Comparison of ENCODE assay signal across 19 cellular contexts in the genomic region with DNA sequence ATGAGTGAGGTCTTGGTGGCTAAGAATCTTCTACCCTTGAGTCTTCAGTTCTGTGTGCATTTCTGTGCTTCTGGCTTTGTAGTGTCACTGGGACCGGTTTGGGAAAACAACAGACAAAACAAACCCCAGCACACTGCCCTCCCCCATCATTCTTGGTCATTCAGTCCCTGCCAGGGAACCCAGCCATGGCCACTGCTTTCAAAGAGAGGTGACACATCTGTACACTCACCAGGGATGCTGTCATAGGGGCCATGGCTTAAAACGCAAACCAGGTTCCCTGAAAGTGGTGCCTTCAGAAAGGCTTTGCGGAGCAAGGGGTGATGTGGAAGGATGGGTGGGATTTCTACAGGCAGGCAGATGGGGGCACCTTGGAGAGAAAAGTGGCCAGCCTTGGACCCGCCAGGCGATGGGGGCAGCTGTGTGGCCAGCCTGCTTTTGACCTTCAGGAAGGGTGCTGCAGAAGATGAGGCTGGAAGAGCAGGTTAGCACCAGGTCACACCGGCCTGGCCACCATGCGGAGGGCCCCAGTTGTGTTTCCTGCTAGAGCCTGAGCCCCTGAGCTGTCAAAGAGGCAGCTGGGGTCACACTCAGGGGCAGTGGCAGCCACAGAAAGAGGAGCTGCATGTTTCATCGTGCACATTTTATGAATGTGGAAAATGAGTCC.
"Had no signal": no experiment of that assay in that cellular context is flagged by ENCODE, and none has a peak within 500 bp of the region (broad histone marks: within the 10 kb centered on the region; RNA-seq: fewer than 3 reads in every experiment).

No MANE protein-coding gene starts in this region.

- H3K9me3 ChIP-seq: heart right ventricle, prostate gland, vagina had no signal

- H3K36me3 Mint-ChIP-seq: activated CD8-positive, alpha-beta memory T cell treated with anti-CD3 and anti-CD28 coated beads, Interleukin-2, amount 10 ng/mL, durations not matched to agents 7 days and 5 days; activated naive CD8-positive, alpha-beta T cell; memory B cell had no signal

- ATAC-seq: activated CD4-positive, CD25-positive, alpha-beta regulatory T cell treated with anti-CD3 and anti-CD28 coated beads, Interleukin-2, amount 50 U/mL, for 24 hours; activated CD8-positive, alpha-beta memory T cell treated with anti-CD3 and anti-CD28 coated beads, Interleukin-2, amount 10 ng/mL, durations not matched to agents 7 days and 5 days; activated CD8-positive, alpha-beta T cell treated with anti-CD3 and anti-CD28 coated beads for 36 hours; heart right ventricle; left colon had no signal

- H3K4me3 Mint-ChIP-seq: activated CD4-positive, alpha-beta T cell treated with anti-CD3 and anti-CD28 coated beads, Interleukin-2, amount 10 ng/mL, durations not matched to agents 7 days and 5 days; activated CD8-positive, alpha-beta memory T cell treated with anti-CD3 and anti-CD28 coated beads, Interleukin-2, amount 10 ng/mL, durations not matched to agents 7 days and 5 days; activated CD8-positive, alpha-beta T cell treated with anti-CD3 and anti-CD28 coated beads for 36 hours; activated naive CD8-positive, alpha-beta T cell; memory B cell; neural crest cell; stimulated activated naive CD8-positive, alpha-beta T cell treated with anti-CD3 and anti-CD28 coated beads, Interleukin-15, Interleukin-2, amounts not matched to agents 100 ng/mL and 50 ng/mL, for 24 hours had no signal

- H3K9me3 Mint-ChIP-seq: activated CD4-positive, alpha-beta T cell treated with anti-CD3 and anti-CD28 coated beads, Interleukin-2, amount 10 ng/mL, durations not matched to agents 7 days and 5 days; activated CD8-positive, alpha-beta T cell treated with anti-CD3 and anti-CD28 coated beads for 36 hours; memory B cell; neural crest cell; stimulated activated naive CD8-positive, alpha-beta T cell treated with anti-CD3 and anti-CD28 coated beads, Interleukin-15, Interleukin-2, amounts not matched to agents 100 ng/mL and 50 ng/mL, for 24 hours had no signal

- H3K36me3 ChIP-seq: heart right ventricle, prostate gland, vagina had no signal

- H3K27me3 ChIP-seq: vagina had no signal

- H3K27ac ChIP-seq: epithelial cell of prostate, heart right ventricle, prostate gland, vagina, VCaP had no signal

- H3K4me1 Mint-ChIP-seq: memory B cell had no signal

- H3K27ac Mint-ChIP-seq: activated CD4-positive, alpha-beta T cell treated with anti-CD3 and anti-CD28 coated beads, Interleukin-2, amount 10 ng/mL, durations not matched to agents 7 days and 5 days; activated CD8-positive, alpha-beta memory T cell treated with anti-CD3 and anti-CD28 coated beads, Interleukin-2, amount 10 ng/mL, durations not matched to agents 7 days and 5 days; activated CD8-positive, alpha-beta T cell treated with anti-CD3 and anti-CD28 coated beads for 36 hours; activated naive CD8-positive, alpha-beta T cell; memory B cell; stimulated activated naive CD8-positive, alpha-beta T cell treated with anti-CD3 and anti-CD28 coated beads, Interleukin-15, Interleukin-2, amounts not matched to agents 100 ng/mL and 50 ng/mL, for 24 hours had no signal

- DNase-seq: activated CD4-positive, alpha-beta T cell treated with anti-CD3 and anti-CD28 coated beads, Interleukin-2, amount 10 ng/mL, durations not matched to agents 7 days and 5 days; activated CD8-positive, alpha-beta memory T cell treated with anti-CD3 and anti-CD28 coated beads, Interleukin-2, amount 10 ng/mL, durations not matched to agents 7 days and 5 days; activated CD8-positive, alpha-beta T cell treated with anti-CD3 and anti-CD28 coated beads for 36 hours; activated naive CD4-positive, alpha-beta T cell; heart right ventricle; islet precursor cell; left colon; stimulated activated CD4-positive, alpha-beta T cell treated with anti-CD3 and anti-CD28 coated beads, Interleukin-12 subunit alpha, Interleukin-12 subunit beta, amount 100 ng/mL, for 4 hours; stimulated activated CD4-positive, alpha-beta T cell treated with anti-CD3 and anti-CD28 coated beads, Interleukin-4, amount 100 ng/mL, for 4 hours; trophoblast cell had no signal

- H3K4me3 ChIP-seq: heart right ventricle, prostate gland, vagina had no signal
